Comparison of ENCODE assay signal across 9 cellular contexts in the genomic region with DNA sequence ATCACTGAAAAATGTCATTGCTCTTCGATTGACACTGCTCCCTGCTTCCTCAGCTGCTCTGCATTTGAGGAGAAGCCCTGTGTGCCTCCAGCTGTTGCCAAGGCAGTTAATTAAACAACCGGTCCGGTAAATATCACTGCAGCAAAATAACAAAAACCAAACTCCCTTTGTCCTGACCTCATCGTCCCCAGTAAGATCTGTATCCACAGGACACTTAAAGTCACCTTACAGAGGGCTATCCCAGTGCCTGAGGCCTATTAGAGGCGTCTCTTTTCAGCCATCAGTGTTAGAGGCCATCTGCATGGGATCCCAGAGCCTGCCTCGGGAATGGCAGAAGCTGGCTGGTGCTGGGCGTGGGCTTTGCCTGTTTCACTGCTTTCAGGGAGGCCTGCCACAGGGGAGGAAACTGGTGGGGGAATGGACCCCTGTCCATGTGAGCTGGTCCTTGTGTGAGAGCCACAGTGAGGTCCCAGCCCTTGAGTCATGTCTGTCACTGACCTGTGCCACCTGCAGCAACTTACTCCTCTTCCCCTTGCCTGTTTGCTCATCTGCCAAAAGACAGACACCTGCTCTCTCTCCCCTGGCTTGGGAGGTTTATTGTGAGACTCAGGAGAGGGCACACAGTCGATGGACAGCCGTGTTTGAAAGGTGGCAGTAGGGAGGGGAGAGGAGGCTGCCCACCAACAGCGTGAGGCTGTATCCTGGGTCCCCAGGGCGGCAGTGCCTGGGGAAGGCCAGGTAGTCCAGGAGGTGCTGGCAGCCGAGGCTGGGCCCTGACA.
DNase-seq lines count a peak whose midpoint lies in the region; ATAC-seq, FAIRE-seq and TF ChIP-seq lines count a peak whose summit lies in the region.
"Had no signal": no experiment of that assay in that cellular context is flagged by ENCODE, and none has a peak within 500 bp of the region (broad histone marks: within the 10 kb centered on the region; RNA-seq: fewer than 3 reads in every experiment).

No MANE protein-coding gene starts in this region.

- peak overlapping the region; percentile 83 to 89 (median 89) for H3K27ac ChIP-seq in pancreas

- H3K36me3 Mint-ChIP-seq in endothelial cell (ENCODE audit: low read depth, unreplicated experiment), result no peaks in the 10 kb centered on the region

- peaks cover 0 to 33% (median 8%) of the 10 kb centered on the region in 3 donors for H3K36me3 ChIP-seq in pancreas

- peak overlapping the region; percentile 98 for H3K27ac Mint-ChIP-seq in endothelial cell (ENCODE audit: unreplicated experiment)

- no peak overlapping the region for H3K4me3 ChIP-seq in pancreas

- H3K27me3 ChIP-seq in pancreas, result no peaks in the 10 kb centered on the region

- DNase-seq in COLO668 (lab: John Stamatoyannopoulos, UW; ENCODE audit: unreplicated experiment) (peak; percentile 74), NCI-H2171 (lab: John Stamatoyannopoulos, UW) (peak; percentile 10), endothelial cell (ENCODE audit: low spot score) (no peak), pancreas (peak in 2 of 6 donors; percentile 10 to 33), occipital lobe (lab: John Stamatoyannopoulos, UW) (no peak), SKM-1 (lab: John Stamatoyannopoulos, UW; ENCODE audit: unreplicated experiment) (no peak), GM19240 (ENCODE audit: insufficient read length, low spot score) (no peak)
- no peak for DNase-seq in activated CD4-positive, alpha-beta T cell treated with anti-CD3 and anti-CD28 coated beads for 4 hours
- DNase-seq: activated gamma-delta T cell had no signal

- 63 to 64% methylated on average over 11 to 12 of the region's 12 CpGs for WGBS in pancreas, 2 donors

- no peaks in the 10 kb centered on the region for H3K9me3 ChIP-seq in pancreas

- H3K4me1 ChIP-seq in pancreas, result peaks cover 18 to 44% (median 24%) of the 10 kb centered on the region in 3 donors

- FAIRE-seq in pancreas (lab: Jason Lieb, UNC), result no peak

- TF ChIP-seq CTCF in endothelial cell (IDR thresholded peaks at IDR 0.05; ENCODE audit: unreplicated experiment), result no peak
- TF ChIP-seq CTCF in pancreas (IDR thresholded peaks at IDR 0.05), result no peak

- H3K4me3 Mint-ChIP-seq in endothelial cell (ENCODE audit: unreplicated experiment), result peak overlapping the region; percentile 42

- intact Hi-C loops in pancreas (cut with DNase I), result no loop called here

- peaks cover 6% of the 10 kb centered on the region for H3K27me3 Mint-ChIP-seq in endothelial cell (ENCODE audit: unreplicated experiment)

- H3K4me1 Mint-ChIP-seq in endothelial cell (ENCODE audit: unreplicated experiment), result peaks cover 32% of the 10 kb centered on the region

- H3K9me3 Mint-ChIP-seq in endothelial cell (ENCODE audit: unreplicated experiment), result no peaks in the 10 kb centered on the region

- ATAC-seq in pancreas, result peak in 2 of 4 donors; percentile 1 to 2

Comparison
In these comparisons a context has a peak if more than half of its experiments do, and no peak if none do; other contexts are left out.
1. DNase-seq: peak in COLO668 (single experiment) and NCI-H2171 (single experiment); none in endothelial cell (single experiment), occipital lobe (single experiment), SKM-1 (single experiment), GM19240 (single experiment) and activated CD4-positive, alpha-beta T cell treated with anti-CD3 and anti-CD28 coated beads for 4 hours (0 of 2).